In the genomic region with DNA sequence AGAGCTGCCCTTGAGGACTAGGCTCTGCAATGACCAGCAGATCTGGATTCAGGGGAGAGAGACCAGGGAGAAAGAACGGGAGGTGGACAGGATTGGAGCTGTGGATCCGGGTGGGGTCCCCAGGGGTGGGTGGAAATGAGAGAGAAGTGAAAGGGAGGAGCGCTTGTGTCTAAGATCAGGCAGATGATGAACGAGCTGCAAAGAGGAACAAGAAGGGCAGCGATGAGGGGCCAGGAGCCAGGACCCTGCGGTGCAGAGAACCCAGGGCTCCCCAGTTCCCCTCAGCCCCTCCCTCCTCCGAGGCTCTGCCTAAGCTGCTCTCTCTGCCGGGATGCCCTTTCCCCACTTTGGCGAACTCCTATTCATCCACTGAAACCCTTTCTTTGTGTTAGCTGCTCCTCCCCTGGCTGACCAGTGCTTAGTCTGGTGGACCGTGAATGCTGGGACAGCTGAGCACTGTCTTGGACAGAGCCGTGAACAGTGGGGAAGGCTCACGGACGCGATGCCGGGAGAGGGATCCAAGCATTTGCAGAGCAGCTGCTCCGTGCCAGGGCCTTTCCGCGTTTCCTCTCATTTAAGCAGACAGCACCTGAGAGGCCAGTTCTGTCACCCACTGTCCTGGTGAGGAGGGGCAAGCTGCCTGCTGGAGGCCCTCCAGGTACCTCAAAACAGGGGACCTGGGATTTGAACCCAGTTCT, we compare ENCODE assay signal across 1 cellular context.
TF ChIP-seq lines count a peak whose summit lies in the region.

No MANE protein-coding gene starts in this region.

TF ChIP-seq in IMR-90, 13 proteins besides CTCF, POLR2A, EP300 and RAD21:
- TF ChIP-seq CHD1 (IDR thresholded peaks at IDR 0.05; ENCODE audit: low read depth, low read length) (no peak), NFE2L2 (IDR thresholded peaks at IDR 0.05; ENCODE audit: low read depth, low read length) (no peak), RFX5 (IDR thresholded peaks at IDR 0.05; ENCODE audit: low read depth, low read length) (no peak), MAFK (IDR thresholded peaks at IDR 0.05; ENCODE audit: low read depth, low read length) (no peak), BHLHE40 (IDR thresholded peaks at IDR 0.05; ENCODE audit: low read depth, low read length) (no peak), RCOR1 (IDR thresholded peaks at IDR 0.05; ENCODE audit: insufficient replicate concordance, low read length) (no peak), FOS (IDR thresholded peaks at IDR 0.05; ENCODE audit: low read depth, low read length) (no peak), MAZ (IDR thresholded peaks at IDR 0.05; ENCODE audit: borderline replicate concordance, low read depth, low read length) (no peak)
- TF ChIP-seq, protein P1, sequence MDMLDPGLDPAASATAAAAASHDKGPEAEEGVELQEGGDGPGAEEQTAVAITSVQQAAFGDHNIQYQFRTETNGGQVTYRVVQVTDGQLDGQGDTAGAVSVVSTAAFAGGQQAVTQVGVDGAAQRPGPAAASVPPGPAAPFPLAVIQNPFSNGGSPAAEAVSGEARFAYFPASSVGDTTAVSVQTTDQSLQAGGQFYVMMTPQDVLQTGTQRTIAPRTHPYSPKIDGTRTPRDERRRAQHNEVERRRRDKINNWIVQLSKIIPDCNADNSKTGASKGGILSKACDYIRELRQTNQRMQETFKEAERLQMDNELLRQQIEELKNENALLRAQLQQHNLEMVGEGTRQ (IDR thresholded peaks at IDR 0.05; ENCODE audit: low read depth, low read length) = no peak
- TF ChIP-seq, protein P2, sequence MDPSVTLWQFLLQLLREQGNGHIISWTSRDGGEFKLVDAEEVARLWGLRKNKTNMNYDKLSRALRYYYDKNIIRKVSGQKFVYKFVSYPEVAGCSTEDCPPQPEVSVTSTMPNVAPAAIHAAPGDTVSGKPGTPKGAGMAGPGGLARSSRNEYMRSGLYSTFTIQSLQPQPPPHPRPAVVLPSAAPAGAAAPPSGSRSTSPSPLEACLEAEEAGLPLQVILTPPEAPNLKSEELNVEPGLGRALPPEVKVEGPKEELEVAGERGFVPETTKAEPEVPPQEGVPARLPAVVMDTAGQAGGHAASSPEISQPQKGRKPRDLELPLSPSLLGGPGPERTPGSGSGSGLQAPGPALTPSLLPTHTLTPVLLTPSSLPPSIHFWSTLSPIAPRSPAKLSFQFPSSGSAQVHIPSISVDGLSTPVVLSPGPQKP (IDR thresholded peaks at IDR 0.05; ENCODE audit: borderline replicate concordance, low read depth, low read length) = no peak
